ENCODE assay signal across 11 cellular contexts in genomic region chrX:153705411-153706060, GRCh38. TPM values are rescaled to one million over a fixed set of nuclear protein-coding genes. Genes with fewer than 3 reads are reported as not detected.
A peak's percentile ranks its signal among the peaks of the same experiment; 100 is the strongest.
DNase-seq lines count a peak whose midpoint lies in the region; ATAC-seq and TF ChIP-seq lines count a peak whose summit lies in the region.
"Not testable (repeated sequence)": the region's sequence is repeated elsewhere in the genome, so short reads cannot be mapped to it uniquely, and the experiment has no call there.
"Had no signal": no experiment of that assay in that cellular context is flagged by ENCODE, and none has a peak within 500 bp of the region (broad histone marks: within the 10 kb centered on the region; RNA-seq: fewer than 3 reads in every experiment).

No MANE protein-coding gene starts in this region.

- 88% methylated on average over 13 of the region's 18 CpGs for WGBS in esophagus muscularis mucosa

- POLR2A ChIA-PET in Panc1 (lab: Charles Lee) = not testable (repeated sequence)

- H3K4me1 Mint-ChIP-seq in chondrocyte (ENCODE audit: low read depth) = peaks cover 20% of the 10 kb centered on the region
- H3K4me1 Mint-ChIP-seq in type B pancreatic cell (ENCODE audit: unreplicated experiment) = peaks cover 10% of the 10 kb centered on the region

- peak; percentile 17 for ATAC-seq in Panc1
- not testable (repeated sequence) for ATAC-seq in activated naive CD4-positive, alpha-beta T cell treated with anti-CD3 and anti-CD28 coated beads, Interleukin-2, amount 50 U/mL, for 72 hours

- not testable (repeated sequence) for BruUV-seq in Panc1 (replicated peaks; lab: Mats Ljungman, UMichigan)

- not testable (repeated sequence) for TF ChIP-seq CTCF in Panc1 (IDR thresholded peaks at IDR 0.05)
- TF ChIP-seq CTCF in chondrocyte (IDR thresholded peaks at IDR 0.05) (peak; percentile 44), esophagus muscularis mucosa (IDR thresholded peaks at IDR 0.05) (peak in 1 of 3 experiments; percentile 8), left ventricle myocardium inferior (IDR thresholded peaks at IDR 0.05; ENCODE audit: borderline replicate concordance) (peak; percentile 42), retinal pigment epithelial cell (conservative IDR thresholded peaks at IDR 0.05; ENCODE audit: low read depth, low read length) (peak; percentile 15), type B pancreatic cell (conservative IDR thresholded peaks at IDR 0.05) (peak; percentile 37)

- intact Hi-C loops in Panc1 (cut with micrococcal nuclease; ENCODE audit: unreplicated experiment); esophagus muscularis mucosa (cut with DNase I); left ventricle myocardium inferior (cut with micrococcal nuclease): not testable (repeated sequence)

- H3K4me1 ChIP-seq in Panc1 (ENCODE audit: control insufficient read depth, insufficient read depth, low read length) = not testable (repeated sequence)
- H3K4me1 ChIP-seq in esophagus muscularis mucosa (peaks cover 8 to 52% (median 43%) of the 10 kb centered on the region in 4 donors), left ventricle myocardium inferior (peaks cover 51% of the 10 kb centered on the region)

- not testable (repeated sequence) for H3K4me3 ChIP-seq in Panc1 (ENCODE audit: low read depth in 2 of 2, low read length in 2 of 2); esophagus muscularis mucosa; retinal pigment epithelial cell (ENCODE audit: low read length)
- peak overlapping the region; percentile 57 for H3K4me3 ChIP-seq in left ventricle myocardium inferior

- not testable (repeated sequence) for H3K27ac ChIP-seq in Panc1 (ENCODE audit: low read length)
- peak overlapping the region; percentile 42 to 70 (median 64) for H3K27ac ChIP-seq in esophagus muscularis mucosa (replicated peaks in 1 of 4)
- H3K27ac ChIP-seq in left ventricle myocardium inferior (replicated peaks) = peak overlapping the region; percentile 85

- not testable (repeated sequence) for H3K9me3 Mint-ChIP-seq in activated naive CD4-positive, alpha-beta T cell treated with anti-CD3 and anti-CD28 coated beads, Interleukin-2, amount 50 U/mL, for 72 hours; chondrocyte (ENCODE audit: low read depth); type B pancreatic cell

- H3K27me3 ChIP-seq in Panc1 (ENCODE audit: control insufficient read depth, insufficient read depth, low read length); esophagus muscularis mucosa; left ventricle myocardium inferior (ENCODE audit: low read depth): not testable (repeated sequence)

- not testable (repeated sequence) for H3K27me3 Mint-ChIP-seq in chondrocyte (ENCODE audit: low read depth); type B pancreatic cell

- not testable (repeated sequence) for TF ChIP-seq POLR2A in esophagus muscularis mucosa (IDR thresholded peaks at IDR 0.05; ENCODE audit: low read depth)

- CTCF ChIA-PET in Panc1 (lab: Charles Lee) = not testable (repeated sequence)

- not testable (repeated sequence) for DNase-seq in Panc1 (ENCODE audit: low read depth, low spot score); activated naive CD4-positive, alpha-beta T cell treated with anti-CD3 and anti-CD28 coated beads, Interleukin-2, amount 50 U/mL, for 72 hours (ENCODE audit: low spot score in 2 of 2); chondrocyte (ENCODE audit: low spot score); esophagus muscularis mucosa (ENCODE audit: extremely low spot score); left ventricle myocardium inferior; retinal pigment epithelial cell (ENCODE audit: low read depth); type B pancreatic cell (ENCODE audit: extremely low spot score, unreplicated experiment)
- DNase-seq in kidney tubule cell (ENCODE audit: low spot score) = peak; percentile 49

- TF ChIP-seq EP300 in esophagus muscularis mucosa (IDR thresholded peaks at IDR 0.05) = not testable (repeated sequence)

- H3K36me3 Mint-ChIP-seq in activated naive CD4-positive, alpha-beta T cell treated with anti-CD3 and anti-CD28 coated beads, Interleukin-2, amount 50 U/mL, for 72 hours; chondrocyte (ENCODE audit: low read depth); type B pancreatic cell: not testable (repeated sequence)

- H3K27ac Mint-ChIP-seq in activated naive CD4-positive, alpha-beta T cell treated with anti-CD3 and anti-CD28 coated beads, Interleukin-2, amount 50 U/mL, for 72 hours = peak overlapping the region; percentile 55 to 77
- H3K27ac Mint-ChIP-seq in chondrocyte (ENCODE audit: unreplicated experiment); type B pancreatic cell: not testable (repeated sequence)

- in situ Hi-C loops in Panc1 (cut with HindIII; ENCODE audit: low pct_unique_long_range_greater_than_20kb, low sequenced_read_pairs) = not testable (repeated sequence)

- not testable (repeated sequence) for H3K36me3 ChIP-seq in Panc1 (ENCODE audit: control insufficient read depth, insufficient read depth, low read length); left ventricle myocardium inferior
- peaks cover 0 to 51% (median 34%) of the 10 kb centered on the region in 4 donors for H3K36me3 ChIP-seq in esophagus muscularis mucosa

- H3K4me3 Mint-ChIP-seq in chondrocyte (ENCODE audit: unreplicated experiment); type B pancreatic cell: not testable (repeated sequence)

- H3K9me3 ChIP-seq in Panc1 (ENCODE audit: control insufficient read depth, insufficient read depth, low read depth, low read length); esophagus muscularis mucosa; left ventricle myocardium inferior (replicated peaks): not testable (repeated sequence)

RNA-seq across cellular contexts. Expression of gene SLC6A8, which starts 17.8 kb away (rescaled TPM):
- total RNA-seq in Panc1 (2021; ENCODE audit: unreplicated experiment) (125 TPM), chondrocyte (47.6 to 71.1 TPM (median 70.6 TPM) in 3 replicates), esophagus muscularis mucosa (10 to 100 TPM; 41.7 to 62.3 (median 45.6) TPM), left ventricle myocardium inferior (229 TPM), type B pancreatic cell (ENCODE audit: low replicate concordance) (19.9 and 56.8 TPM in 2 replicates)
- 165 TPM for polyA plus RNA-seq in Panc1 (2012; ENCODE audit: insufficient read length)
- total RNA-seq in activated naive CD4-positive, alpha-beta T cell treated with anti-CD3 and anti-CD28 coated beads, Interleukin-2, amount 50 U/mL, for 72 hours = 1 to 10 TPM in 1 of 2 donors, under 1 TPM in 1; 0.16 to 2.2 TPM

RNA-seq across cellular contexts. Expression of gene BCAP31, which starts 18.7 kb away (rescaled TPM):
- total RNA-seq in Panc1 (2021; ENCODE audit: unreplicated experiment) = 432 TPM
- polyA plus RNA-seq in Panc1 (2012; ENCODE audit: insufficient read length) = 455 TPM
- total RNA-seq in activated naive CD4-positive, alpha-beta T cell treated with anti-CD3 and anti-CD28 coated beads, Interleukin-2, amount 50 U/mL, for 72 hours = 10 to 100 TPM; 67.4 to 92.7 TPM
- 144 to 153 TPM (median 147 TPM) in 3 replicates for total RNA-seq in chondrocyte
- total RNA-seq in esophagus muscularis mucosa = 100 to 1,000 TPM in 2 of 4 donors, 10 to 100 TPM in 2; 76.4 to 129 (median 101) TPM
- 80.8 TPM for total RNA-seq in left ventricle myocardium inferior
- 160 and 223 TPM in 2 replicates for total RNA-seq in type B pancreatic cell (ENCODE audit: low replicate concordance)

RNA-seq across cellular contexts. Expression of gene ABCD1, which starts 19.1 kb away (rescaled TPM):
- 86.6 TPM for total RNA-seq in Panc1 (2021; ENCODE audit: unreplicated experiment)
- 81.6 TPM for polyA plus RNA-seq in Panc1 (2012; ENCODE audit: insufficient read length)
- 1 to 10 TPM; 5.6 to 6.7 TPM for total RNA-seq in activated naive CD4-positive, alpha-beta T cell treated with anti-CD3 and anti-CD28 coated beads, Interleukin-2, amount 50 U/mL, for 72 hours
- total RNA-seq in chondrocyte = 19.0 to 25.4 TPM (median 20.3 TPM) in 3 replicates
- 10 to 100 TPM; 18.4 to 36.2 (median 25.1) TPM for total RNA-seq in esophagus muscularis mucosa
- 16.0 TPM for total RNA-seq in left ventricle myocardium inferior
- 6.2 and 8.0 TPM in 2 replicates for total RNA-seq in type B pancreatic cell (ENCODE audit: low replicate concordance)

RNA-seq across cellular contexts. Expression of gene PNCK, which starts 31.9 kb away (rescaled TPM):
- total RNA-seq in Panc1 (2021; ENCODE audit: unreplicated experiment) (2.3 TPM), chondrocyte (3.2 to 3.8 TPM (median 3.5 TPM) in 3 replicates), esophagus muscularis mucosa (10 to 100 TPM; 20.5 to 67.8 (median 26.0) TPM), left ventricle myocardium inferior (6.1 TPM), type B pancreatic cell (ENCODE audit: low replicate concordance) (2.2 and 3.7 TPM in 2 replicates)
- 2.2 TPM for polyA plus RNA-seq in Panc1 (2012; ENCODE audit: insufficient read length)
- total RNA-seq in activated naive CD4-positive, alpha-beta T cell treated with anti-CD3 and anti-CD28 coated beads, Interleukin-2, amount 50 U/mL, for 72 hours = 1 to 10 TPM; 1.0 to 2.9 TPM
- total RNA-seq: Caco-2, GM23248 had no signal
- polyA plus RNA-seq: CD4-positive, CD25-positive, alpha-beta regulatory T cell; GM23248 had no signal

RNA-seq across cellular contexts. Expression of gene PLXNB3, which starts 58.5 kb away (rescaled TPM):
- 14.3 TPM for total RNA-seq in Panc1 (2021; ENCODE audit: unreplicated experiment)
- 23.9 TPM for polyA plus RNA-seq in Panc1 (2012; ENCODE audit: insufficient read length)
- total RNA-seq in activated naive CD4-positive, alpha-beta T cell treated with anti-CD3 and anti-CD28 coated beads, Interleukin-2, amount 50 U/mL, for 72 hours = 1 to 10 TPM; 1.5 to 3.2 TPM
- 8.5 to 36.3 TPM (median 34.8 TPM) in 3 replicates for total RNA-seq in chondrocyte
- 10 to 100 TPM in 3 of 4 donors, 1 to 10 TPM in 1; 6.1 to 21.9 (median 17.6) TPM for total RNA-seq in esophagus muscularis mucosa
- total RNA-seq in left ventricle myocardium inferior = 2.9 TPM
- 1.2 and 1.4 TPM in 2 replicates for total RNA-seq in type B pancreatic cell (ENCODE audit: low replicate concordance)
- polyA plus RNA-seq: CD4-positive, CD25-positive, alpha-beta regulatory T cell had no signal
